Comparison of ENCODE assay signal across 8 cellular contexts in genomic region chr2:154623819-154624218, GRCh38.
DNase-seq lines count a peak whose midpoint lies in the region; FAIRE-seq and TF ChIP-seq lines count a peak whose summit lies in the region.

No MANE protein-coding gene starts in this region.

- H3K4me3 ChIP-seq in ascending aorta (no peak overlapping the region), thyroid gland (replicated peaks in 1 of 3) (no peak overlapping the region)

- no peak for TF ChIP-seq POLR2A in H54 (IDR thresholded peaks at IDR 0.05; ENCODE audit: low read depth, low read length)
- no peak for TF ChIP-seq POLR2A in thyroid gland (IDR thresholded peaks at IDR 0.05)

- intact Hi-C loops in ascending aorta (cut with DNase I), result loop anchor here (5.0 to 10.0 kb wide), 3 partner anchors 68 to 691 kb away; no protein-coding TSS in a partner anchor
- intact Hi-C loops in thyroid gland (cut with DNase I), result no loop called here

- H3K36me3 ChIP-seq in ascending aorta (no peaks in the 10 kb centered on the region), thyroid gland (no peaks in the 10 kb centered on the region)

- H3K27ac ChIP-seq in ascending aorta, result no peak overlapping the region
- H3K27ac ChIP-seq in thyroid gland, result no peak overlapping the region

- H3K9me3 ChIP-seq in ascending aorta (no peaks in the 10 kb centered on the region), thyroid gland (no peaks in the 10 kb centered on the region)

- no peaks in the 10 kb centered on the region for H3K27me3 ChIP-seq in ascending aorta
- no peaks in the 10 kb centered on the region for H3K27me3 ChIP-seq in thyroid gland

- TF ChIP-seq CTCF in ascending aorta (IDR thresholded peaks at IDR 0.05), result peak; percentile 27 to 74 (median 73)
- peak in 4 of 6 experiments; percentile 37 to 63 (median 56) for TF ChIP-seq CTCF in thyroid gland (IDR thresholded peaks at IDR 0.05)

- FAIRE-seq in H54 (lab: Jason Lieb, UNC), result peak; percentile 97

- DNase-seq in EL, result peak; percentile 14
- peak; percentile 5 for DNase-seq in H54 (ENCODE audit: insufficient read length, low spot score)
- peak; percentile 60 for DNase-seq in NCI-H1694 (lab: John Stamatoyannopoulos, UW)
- DNase-seq in ascending aorta (ENCODE audit: low spot score in 2 of 2), result peak in 1 of 2 donors; percentile 65
- DNase-seq in iPS-NIHi7 (ENCODE audit: extremely low spot score), result peak; percentile 50
- DNase-seq in thyroid gland, result peak; percentile 30 to 38
- no peak for DNase-seq in DMS79 treated with DMSO at 0.1 percent for 48 hours (lab: John Stamatoyannopoulos, UW)
- no peak for DNase-seq in GF-D8 (lab: John Stamatoyannopoulos, UW)

- WGBS in thyroid gland, 2 donors, result 30 to 33% methylated on average over 3 of the region's 3 CpGs

- H3K4me1 ChIP-seq in ascending aorta (no peaks in the 10 kb centered on the region), thyroid gland (no peaks in the 10 kb centered on the region)

Comparison
In these comparisons a context has a peak if more than half of its experiments do, and no peak if none do; other contexts are left out.
1. DNase-seq: peak in EL (single experiment), H54 (single experiment), NCI-H1694 (single experiment), iPS-NIHi7 (single experiment) and thyroid gland (2 of 2); none in DMS79 treated with DMSO at 0.1 percent for 48 hours (single experiment) and GF-D8 (single experiment).